24 cellular contexts compared by ENCODE assay signal in the genomic region with DNA sequence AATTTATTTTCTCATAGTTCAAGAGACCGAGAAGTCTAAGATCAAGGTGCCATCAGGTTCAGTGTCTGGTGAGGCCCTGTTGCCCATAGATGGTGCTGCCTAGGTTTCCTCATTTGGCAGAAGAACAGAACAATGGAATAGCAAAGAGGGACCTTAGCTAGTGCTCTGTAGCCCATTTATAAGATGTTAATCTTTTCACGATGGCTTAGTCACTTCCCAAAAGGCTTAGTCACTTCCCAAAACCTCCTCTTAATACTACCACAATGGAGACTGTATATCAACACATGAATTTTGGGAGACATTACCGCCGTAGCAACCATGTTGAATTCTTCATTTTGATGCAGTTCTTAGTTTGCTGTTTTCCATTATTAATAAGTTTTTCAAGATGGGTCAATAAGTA.
DNase-seq lines count a peak whose midpoint lies in the region; ATAC-seq and TF ChIP-seq lines count a peak whose summit lies in the region.
"Had no signal": no experiment of that assay in that cellular context is flagged by ENCODE, and none has a peak within 500 bp of the region (broad histone marks: within the 10 kb centered on the region; RNA-seq: fewer than 3 reads in every experiment).

No MANE protein-coding gene starts in this region.

- CTCF ChIA-PET in IMR-90 (lab: Yijun Ruan, JAX) = no interaction called here

- POLR2A ChIA-PET in IMR-90 (lab: Charles Lee; ENCODE audit: unreplicated experiment) = no interaction called here

- no peak overlapping the region for H3K27ac Mint-ChIP-seq in stimulated activated naive B cell treated with anti-CD40 and anti-IgM and Interleukin-4, amounts not matched to agents 10 μg/mL and 1 μg/mL and 100 μg/mL, for 72 hours
- no peak overlapping the region for H3K27ac Mint-ChIP-seq in effector memory CD8-positive, alpha-beta T cell
- H3K27ac Mint-ChIP-seq: activated CD4-positive, alpha-beta T cell treated with anti-CD3 and anti-CD28 coated beads, Interleukin-2, amount 10 ng/mL, durations not matched to agents 7 days and 5 days; CD4-positive, CD25-positive, alpha-beta regulatory T cell had no signal

- no peak overlapping the region for H2BK120ac ChIP-seq in IMR-90 (ENCODE audit: low read depth, low read length)

- H3K4ac ChIP-seq in IMR-90 (ENCODE audit: low read depth, low read length) = no peak overlapping the region

- H2AK9ac ChIP-seq in IMR-90 (replicated peaks; ENCODE audit: low read depth, low read length, poor library complexity) = no peak overlapping the region

- H3K23ac ChIP-seq in IMR-90 (ENCODE audit: low read depth, low read length) = no peak overlapping the region

- peaks cover 0 to 1% of the 10 kb centered on the region in 2 donors for H3K9me3 Mint-ChIP-seq in stimulated activated naive B cell treated with anti-CD40 and anti-IgM and Interleukin-4, amounts not matched to agents 10 μg/mL and 1 μg/mL and 100 μg/mL, for 72 hours
- H3K9me3 Mint-ChIP-seq in effector memory CD8-positive, alpha-beta T cell = peaks cover 0 to 4% of the 10 kb centered on the region in 2 donors
- H3K9me3 Mint-ChIP-seq: activated CD4-positive, alpha-beta T cell treated with anti-CD3 and anti-CD28 coated beads, Interleukin-2, amount 10 ng/mL, durations not matched to agents 7 days and 5 days had no signal

- TF ChIP-seq CTCF in IMR-90 (conservative IDR thresholded peaks at IDR 0.05; ENCODE audit: low read depth, low read length) = no peak

- H2AK5ac ChIP-seq in IMR-90 (ENCODE audit: low read depth, low read length) = no peak overlapping the region

- no peak overlapping the region for H3K4me3 ChIP-seq in IMR-90 (ENCODE audit: insufficient read depth, low read depth, low read length)
- H3K4me3 ChIP-seq: gastroesophageal sphincter, left ventricle myocardium inferior, right atrium auricular region, SJSA1 had no signal

- no peak overlapping the region for H3K4me2 ChIP-seq in IMR-90 (ENCODE audit: low read depth, low read length)

- dilution Hi-C loops in IMR-90 (cut with HindIII; ENCODE audit: low sequenced_read_pairs, unreplicated experiment) = no loop called here

- H4K5ac ChIP-seq in IMR-90 (ENCODE audit: low read depth, low read length) = no peak overlapping the region

- H3K36me3 Mint-ChIP-seq in stimulated activated naive B cell treated with anti-CD40 and anti-IgM and Interleukin-4, amounts not matched to agents 10 μg/mL and 1 μg/mL and 100 μg/mL, for 72 hours = no peaks in the 10 kb centered on the region
- H3K36me3 Mint-ChIP-seq in effector memory CD8-positive, alpha-beta T cell (ENCODE audit: insufficient read depth) = no peaks in the 10 kb centered on the region
- H3K36me3 Mint-ChIP-seq: CD4-positive, CD25-positive, alpha-beta regulatory T cell had no signal

- H3K14ac ChIP-seq in IMR-90 (replicated peaks; ENCODE audit: low read depth, low read length) = no peak overlapping the region

- WGBS in IMR-90 (ENCODE audit: extremely low coverage in 2 of 2, insufficient read length in 1 of 2), 2 experiments = no CpG with 5 or more reads among the region's 4 CpGs

- no peaks in the 10 kb centered on the region; the same call in 1 of the 2 replicates for H3K4me1 ChIP-seq in IMR-90 (ENCODE audit: control insufficient read depth, insufficient read depth, low read length)
- H3K4me1 ChIP-seq: gastroesophageal sphincter, left ventricle myocardium inferior, right atrium auricular region had no signal

- H3K36me3 ChIP-seq in IMR-90 (ENCODE audit: control insufficient read depth, insufficient read depth, low read length) = no peaks in the 10 kb centered on the region
- H3K36me3 ChIP-seq: left ventricle myocardium inferior, neutrophil, right atrium auricular region, SJSA1 had no signal

- no peak overlapping the region for H2BK5ac ChIP-seq in IMR-90 (ENCODE audit: low read depth, low read length, poor library complexity, severe bottlenecking)

- no peak overlapping the region for H3K4me3 Mint-ChIP-seq in stimulated activated naive B cell treated with anti-CD40 and anti-IgM and Interleukin-4, amounts not matched to agents 10 μg/mL and 1 μg/mL and 100 μg/mL, for 72 hours
- H3K4me3 Mint-ChIP-seq in effector memory CD8-positive, alpha-beta T cell = no peak overlapping the region
- H3K4me3 Mint-ChIP-seq: activated CD4-positive, alpha-beta T cell treated with anti-CD3 and anti-CD28 coated beads, Interleukin-2, amount 10 ng/mL, durations not matched to agents 7 days and 5 days; CD4-positive, CD25-positive, alpha-beta regulatory T cell had no signal

- H2BK20ac ChIP-seq in IMR-90 (ENCODE audit: low read depth, low read length) = no peak overlapping the region

- H2AFZ ChIP-seq in IMR-90 (replicated peaks; ENCODE audit: low read length, poor library complexity) = no peak overlapping the region

- no peak overlapping the region for H3K27ac ChIP-seq in IMR-90 (ENCODE audit: insufficient read depth, low read length)
- no peak overlapping the region for H3K27ac ChIP-seq in caudate nucleus (ENCODE audit: low read depth, low read length)
- H3K27ac ChIP-seq: gastroesophageal sphincter, left ventricle myocardium inferior, neutrophil, right atrium auricular region, SJSA1 had no signal

- no peak overlapping the region for H3K9ac ChIP-seq in IMR-90 (ENCODE audit: low read depth, low read length)

- H4K20me1 ChIP-seq in IMR-90 (ENCODE audit: insufficient read depth, low read length) = no peaks in the 10 kb centered on the region

- no TSS peak for BruUV-seq in IMR-90 (replicated peaks; lab: Mats Ljungman, UMichigan)

- no peak overlapping the region for H3K18ac ChIP-seq in IMR-90 (ENCODE audit: low read depth, low read length)

- TF ChIP-seq RAD21 in IMR-90 (IDR thresholded peaks at IDR 0.05; ENCODE audit: low read length) = no peak

- H2BK15ac ChIP-seq in IMR-90 (ENCODE audit: low read depth, low read length) = no peak overlapping the region

- H3K4me1 Mint-ChIP-seq in stimulated activated naive B cell treated with anti-CD40 and anti-IgM and Interleukin-4, amounts not matched to agents 10 μg/mL and 1 μg/mL and 100 μg/mL, for 72 hours = no peaks in the 10 kb centered on the region
- no peaks in the 10 kb centered on the region for H3K4me1 Mint-ChIP-seq in effector memory CD8-positive, alpha-beta T cell (ENCODE audit: low read depth in 2 of 2)

- in situ Hi-C loops in IMR-90 (cut with MboI; ENCODE audit: low sequenced_read_pairs) = no loop called here

- H4K8ac ChIP-seq in IMR-90 (ENCODE audit: low read depth in 2 of 2, low read length in 2 of 2) = no peak overlapping the region

- intact Hi-C loops in IMR-90 (cut with micrococcal nuclease) = no loop called here

- H4K91ac ChIP-seq in IMR-90 (ENCODE audit: insufficient read depth, low read depth, low read length) = no peak overlapping the region

- H3K27me3 ChIP-seq in IMR-90 (ENCODE audit: control insufficient read depth, insufficient read depth, low read length) = no peaks in the 10 kb centered on the region
- H3K27me3 ChIP-seq: gastroesophageal sphincter, neutrophil, right atrium auricular region, SJSA1 had no signal

- no peaks in the 10 kb centered on the region for H3K79me1 ChIP-seq in IMR-90 (ENCODE audit: low read depth in 1 of 2, low read length in 2 of 2)

- H3K56ac ChIP-seq in IMR-90 (ENCODE audit: extremely low read depth, insufficient read depth, low read length) = no peak overlapping the region

- TF ChIP-seq POLR2A in IMR-90 (IDR thresholded peaks at IDR 0.05; ENCODE audit: low read depth, low read length) = no peak

- ATAC-seq in IMR-90 (ENCODE audit: low read depth) (no peak), GM19035 (IDR thresholded peaks at IDR 0.05; ENCODE audit: unreplicated experiment) (no peak)
- no peak for ATAC-seq in stimulated activated naive B cell treated with anti-CD40 and anti-IgM and Interleukin-4, amounts not matched to agents 10 μg/mL and 1 μg/mL and 100 μg/mL, for 72 hours (replicated peaks)
- ATAC-seq in effector memory CD8-positive, alpha-beta T cell (replicated peaks) = no peak
- ATAC-seq: gastroesophageal sphincter, HepG2 had no signal

- DNase-seq in COLO829 (ENCODE audit: low spot score) (peak; percentile 30), IMR-90 (peak; percentile 35), astrocyte of the hippocampus (ENCODE audit: low read depth, low spot score) (peak; percentile 21), glomerular endothelial cell (ENCODE audit: extremely low read depth, low read depth, low spot score) (peak; percentile 89), caudate nucleus (lab: John Stamatoyannopoulos, UW) (no peak)
- no peak for DNase-seq in stimulated activated naive B cell treated with anti-CD40 and anti-IgM and Interleukin-4, amounts not matched to agents 10 μg/mL and 1 μg/mL and 100 μg/mL, for 72 hours
- DNase-seq in effector memory CD8-positive, alpha-beta T cell = no peak
- DNase-seq: activated CD4-positive, alpha-beta T cell treated with anti-CD3 and anti-CD28 coated beads, Interleukin-2, amount 10 ng/mL, durations not matched to agents 7 days and 5 days; activated CD8-positive, alpha-beta memory T cell treated with anti-CD3 and anti-CD28 coated beads, Interleukin-2, amount 50 U/mL, for 48 hours; activated gamma-delta T cell treated with Interleukin-2 at 50 U/mL for 16 hours; CD4-positive, CD25-positive, alpha-beta regulatory T cell; DMS53; GOT3; left ventricle myocardium inferior; NCI-H524; stimulated activated CD4-positive, alpha-beta T cell treated with anti-CD3 and anti-CD28 coated beads, Interleukin-15, amount 100 ng/mL, for 24 hours; stimulated activated naive CD4-positive, alpha-beta T cell treated with Interleukin-2 at 50 U/mL for 16 hours; trophoblast cell had no signal

- H3K9me1 ChIP-seq in IMR-90 (ENCODE audit: insufficient read depth, low read length) = 0 out of 2 replicates have a peak, but pooled peaks cover 4% of the 10 kb centered on the region

- no peaks in the 10 kb centered on the region for H3K27me3 Mint-ChIP-seq in stimulated activated naive B cell treated with anti-CD40 and anti-IgM and Interleukin-4, amounts not matched to agents 10 μg/mL and 1 μg/mL and 100 μg/mL, for 72 hours
- no peaks in the 10 kb centered on the region for H3K27me3 Mint-ChIP-seq in effector memory CD8-positive, alpha-beta T cell
- H3K27me3 Mint-ChIP-seq: activated CD4-positive, alpha-beta T cell treated with anti-CD3 and anti-CD28 coated beads, Interleukin-2, amount 10 ng/mL, durations not matched to agents 7 days and 5 days; CD4-positive, CD25-positive, alpha-beta regulatory T cell had no signal

- no peaks in the 10 kb centered on the region for H3K9me3 ChIP-seq in IMR-90 (ENCODE audit: control insufficient read depth, insufficient read depth, low read length)
- H3K9me3 ChIP-seq: gastroesophageal sphincter, neutrophil, right atrium auricular region, SJSA1 had no signal

TF ChIP-seq in IMR-90, 13 proteins besides CTCF, POLR2A, EP300 and RAD21 (continues in another document):
- TF ChIP-seq MXI1 (IDR thresholded peaks at IDR 0.05; ENCODE audit: borderline replicate concordance, low read depth, low read length) (no peak), MAFK (IDR thresholded peaks at IDR 0.05; ENCODE audit: low read depth, low read length) (no peak)
- TF ChIP-seq, protein P1, sequence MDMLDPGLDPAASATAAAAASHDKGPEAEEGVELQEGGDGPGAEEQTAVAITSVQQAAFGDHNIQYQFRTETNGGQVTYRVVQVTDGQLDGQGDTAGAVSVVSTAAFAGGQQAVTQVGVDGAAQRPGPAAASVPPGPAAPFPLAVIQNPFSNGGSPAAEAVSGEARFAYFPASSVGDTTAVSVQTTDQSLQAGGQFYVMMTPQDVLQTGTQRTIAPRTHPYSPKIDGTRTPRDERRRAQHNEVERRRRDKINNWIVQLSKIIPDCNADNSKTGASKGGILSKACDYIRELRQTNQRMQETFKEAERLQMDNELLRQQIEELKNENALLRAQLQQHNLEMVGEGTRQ (IDR thresholded peaks at IDR 0.05; ENCODE audit: low read depth, low read length) = no peak

Comparison
In these comparisons a context has a peak if more than half of its experiments do, and no peak if none do; other contexts are left out.
1. DNase-seq: peak in COLO829 (single experiment), IMR-90 (single experiment), astrocyte of the hippocampus (single experiment) and glomerular endothelial cell (single experiment); none in stimulated activated naive B cell treated with anti-CD40 and anti-IgM and Interleukin-4, amounts not matched to agents 10 μg/mL and 1 μg/mL and 100 μg/mL, for 72 hours (single experiment), effector memory CD8-positive, alpha-beta T cell (0 of 3) and caudate nucleus (0 of 61).